ENCODE assay signal across 9 cellular contexts in the genomic region with DNA sequence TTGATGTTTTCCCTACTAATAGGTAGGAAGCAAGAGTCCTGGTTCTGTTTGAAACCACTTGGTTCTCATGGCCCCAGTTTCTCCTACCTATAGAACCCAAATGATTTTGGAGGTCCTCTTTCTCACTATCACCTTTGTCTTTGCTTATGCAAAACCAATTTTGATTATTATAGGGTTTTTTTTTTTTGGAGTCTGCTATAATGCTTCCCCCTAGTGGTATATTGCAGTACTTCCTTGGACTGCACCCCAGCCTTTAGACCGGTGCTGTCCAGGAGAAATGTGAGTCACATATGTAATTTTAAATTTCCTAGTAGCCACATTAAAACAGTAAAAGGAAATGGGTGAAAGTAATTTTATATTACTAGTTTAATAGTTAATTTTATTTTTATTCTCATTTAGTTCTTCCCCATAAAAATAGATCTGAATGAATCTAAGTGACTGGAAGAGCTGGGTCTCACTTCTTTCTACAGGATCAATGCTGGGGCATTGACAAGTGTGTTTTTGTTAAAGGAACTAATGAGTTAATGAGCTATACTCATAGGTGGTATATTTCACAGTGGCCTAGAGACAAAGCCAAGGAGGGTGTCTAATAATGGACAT. TPM values are rescaled to one million over a fixed set of nuclear protein-coding genes. Genes with fewer than 3 reads are reported as not detected.
A peak's percentile ranks its signal among the peaks of the same experiment; 100 is the strongest.
DNase-seq lines count a peak whose midpoint lies in the region; ATAC-seq, FAIRE-seq and TF ChIP-seq lines count a peak whose summit lies in the region.
"Had no signal": no experiment of that assay in that cellular context is flagged by ENCODE, and none has a peak within 500 bp of the region (broad histone marks: within the 10 kb centered on the region; RNA-seq: fewer than 3 reads in every experiment).

No MANE protein-coding gene starts in this region.

- no peak for FAIRE-seq in keratinocyte (lab: Jason Lieb, UNC)

- H3K79me2 ChIP-seq in keratinocyte (ENCODE audit: control insufficient read depth, insufficient read depth, low read length): peaks cover 5% of the 10 kb centered on the region

- H4K20me1 ChIP-seq in keratinocyte (ENCODE audit: control insufficient read depth, extremely low read depth, insufficient read depth, low read length): no peaks in the 10 kb centered on the region

- H3K4me1 ChIP-seq in CD8-positive, alpha-beta memory T cell (ENCODE audit: insufficient read depth, low read length): peaks cover 89% of the 10 kb centered on the region
- H3K4me1 ChIP-seq in keratinocyte (ENCODE audit: control insufficient read depth, extremely low read depth, insufficient read depth, low read length) (peaks cover 36% of the 10 kb centered on the region), thoracic aorta (ENCODE audit: control insufficient read depth in 1 of 2, low read depth in 2 of 2) (peaks cover 9 to 14% of the 10 kb centered on the region in 2 donors)
- H3K4me1 ChIP-seq: SJCRH30 had no signal

- dilution Hi-C loops in keratinocyte (cut with MboI; ENCODE audit: extremely low pct_ligation_motif_present, low sequenced_read_pairs): no loop called here

- TF ChIP-seq CTCF in GM20000 (IDR thresholded peaks at IDR 0.05; ENCODE audit: extremely low read depth, missing control alignments) (peak; percentile 49), astrocyte of the spinal cord (IDR thresholded peaks at IDR 0.05; ENCODE audit: low read depth, low read length) (peak; percentile 81), keratinocyte (optimal IDR thresholded peaks at IDR 0.05 in 1 of 3, IDR thresholded peaks at IDR 0.05 in 1 of 3, conservative IDR thresholded peaks at IDR 0.05 in 1 of 3; ENCODE audit: extremely low read depth in 1 of 3, insufficient read depth in 2 of 3, low read length in 3 of 3) (peak; percentile 54 to 74 (median 55)), thoracic aorta (IDR thresholded peaks at IDR 0.05) (peak; percentile 83)

- H3K9me1 ChIP-seq in keratinocyte (ENCODE audit: control insufficient read depth, extremely low read depth, insufficient read depth, low read length): no peaks in the 10 kb centered on the region

- no peaks in the 10 kb centered on the region for H3K9me3 Mint-ChIP-seq in CD8-positive, alpha-beta memory T cell

- no peak for TF ChIP-seq POLR2A in GM18505 (IDR thresholded peaks at IDR 0.05; ENCODE audit: borderline replicate concordance, extremely low read depth, insufficient read depth, insufficient read length)

- no peaks in the 10 kb centered on the region for H3K27me3 ChIP-seq in CD8-positive, alpha-beta memory T cell (ENCODE audit: insufficient read depth, low read length, poor library complexity, severe bottlenecking)
- H3K27me3 ChIP-seq in keratinocyte (ENCODE audit: control insufficient read depth, extremely low read depth, insufficient read depth, low read length) (no peaks in the 10 kb centered on the region), thoracic aorta (replicated peaks; ENCODE audit: insufficient read depth) (peaks cover 13% of the 10 kb centered on the region)

- ATAC-seq in thoracic aorta (ENCODE audit: insufficient number of reproducible peaks, low FRiP score, low read depth) (peak; percentile 41), GM18873 (IDR thresholded peaks at IDR 0.05; ENCODE audit: low FRiP score, unreplicated experiment) (no peak), GM18505 (IDR thresholded peaks at IDR 0.05; ENCODE audit: unreplicated experiment) (no peak)

- H3K4me1 Mint-ChIP-seq in CD8-positive, alpha-beta memory T cell: peaks cover 83 to 95% (median 90%) of the 10 kb centered on the region in 3 donors

- H3K9ac ChIP-seq in keratinocyte (ENCODE audit: control insufficient read depth, extremely low read depth, insufficient read depth, low read length): no peak overlapping the region

- no peak overlapping the region for H3K27ac ChIP-seq in CD8-positive, alpha-beta memory T cell (ENCODE audit: low read depth, low read length)
- H3K27ac ChIP-seq in keratinocyte (ENCODE audit: control insufficient read depth, insufficient read depth, low read length) (peak overlapping the region; percentile 93), thoracic aorta (no peak overlapping the region)
- H3K27ac ChIP-seq: SJCRH30 had no signal

- H3K36me3 Mint-ChIP-seq in CD8-positive, alpha-beta memory T cell: peaks cover 15 to 89% (median 31%) of the 10 kb centered on the region in 3 donors

- in situ Hi-C loops in astrocyte of the spinal cord (cut with HindIII; ENCODE audit: low sequenced_read_pairs): no loop called here

- peak overlapping the region in 3 of 7 donors; percentile 23 to 72 (median 29) for H3K4me3 Mint-ChIP-seq in CD8-positive, alpha-beta memory T cell

- H3K9me3 ChIP-seq in CD8-positive, alpha-beta memory T cell (ENCODE audit: low read length): no peaks in the 10 kb centered on the region
- H3K9me3 ChIP-seq in keratinocyte (ENCODE audit: control insufficient read depth, low read depth, low read length) (no peaks in the 10 kb centered on the region), thoracic aorta (no peaks in the 10 kb centered on the region)
- H3K9me3 ChIP-seq: SJCRH30 had no signal

- H3K36me3 ChIP-seq in CD8-positive, alpha-beta memory T cell (ENCODE audit: insufficient read depth, low read length): peaks cover 62% of the 10 kb centered on the region
- H3K36me3 ChIP-seq in keratinocyte (ENCODE audit: control insufficient read depth in 2 of 2, extremely low read depth in 1 of 2, insufficient read depth in 2 of 2, low read length in 2 of 2): peaks cover 0 to 6% of the 10 kb centered on the region in 2 experiments
- H3K36me3 ChIP-seq in thoracic aorta: no peaks in the 10 kb centered on the region
- H3K36me3 ChIP-seq: SJCRH30 had no signal

- no peak overlapping the region for H3K4me3 ChIP-seq in CD8-positive, alpha-beta memory T cell (ENCODE audit: low read length)
- H3K4me3 ChIP-seq in astrocyte of the spinal cord (ENCODE audit: low read depth, low read length) (no peak overlapping the region), keratinocyte (ENCODE audit: control insufficient read depth in 2 of 3, extremely low read depth in 1 of 3, insufficient read depth in 2 of 3, low read depth in 1 of 3, low read length in 3 of 3) (no peak overlapping the region), thoracic aorta (no peak overlapping the region)
- H3K4me3 ChIP-seq: SJCRH30 had no signal

- H3K27me3 Mint-ChIP-seq in CD8-positive, alpha-beta memory T cell: peaks cover 0 to 1% of the 10 kb centered on the region in 2 donors

- DNase-seq in CD8-positive, alpha-beta memory T cell: peak in 3 of 5 donors; percentile 21 to 60 (median 42)
- peak; percentile 73 for DNase-seq in GM20000 (ENCODE audit: low spot score)
- peak; percentile 44 to 63 for DNase-seq in NCI-H446 (lab: John Stamatoyannopoulos, UW)
- DNase-seq in astrocyte of the spinal cord (ENCODE audit: low read depth, low spot score): peak; percentile 81
- DNase-seq in keratinocyte (ENCODE audit: low read depth, low spot score): no peak
- DNase-seq in thoracic aorta (ENCODE audit: low spot score): no peak

- POLR2A ChIA-PET in CD8-positive, alpha-beta memory T cell (lab: Charles Lee): interaction anchor here (2.6 kb wide), 1 partner anchor 10 kb away, joined by 25 read pairs; the partner anchor contains the start of gene FCMR

- no peak overlapping the region for H2AFZ ChIP-seq in keratinocyte (ENCODE audit: control insufficient read depth, low read length)

- peak overlapping the region in 6 of 8 donors; percentile 43 to 94 (median 88) for H3K27ac Mint-ChIP-seq in CD8-positive, alpha-beta memory T cell

- peak overlapping the region; percentile 91 for H3K4me2 ChIP-seq in keratinocyte (ENCODE audit: control insufficient read depth, extremely low read depth, insufficient read depth, low read depth, low read length)

- CTCF ChIA-PET in CD8-positive, alpha-beta memory T cell (lab: Charles Lee): interaction anchor here (0.8 to 6.1 kb wide), 25 partner anchors 10 to 276 kb away, joined by 3 to 138 read pairs (median 7); partner anchors contain the start of genes DYRK3, FCMR, IL20 and IL24

RNA-seq across cellular contexts. Expression of gene FCMR, which starts 10.6 kb away (rescaled TPM):
- 10 to 100 TPM; 75.1 to 75.6 TPM for total RNA-seq in CD8-positive, alpha-beta memory T cell
- polyA plus RNA-seq in CD8-positive, alpha-beta memory T cell: 574 TPM
- 1.8 to 8.1 TPM (median 1.8 TPM) in 3 replicates for polyA plus RNA-seq in keratinocyte
- 0.31 TPM for polyA plus RNA-seq in keratinocyte (2011; ENCODE audit: low read depth)
- 3.2 and 4.8 TPM in 2 replicates for polyA plus RNA-seq in keratinocyte (2011; cell fraction: cytosol; rRNA removed)
- 1.5 and 3.1 TPM in 2 replicates for polyA plus RNA-seq in keratinocyte (2011; cell fraction: nucleus; rRNA removed)
- polyA plus RNA-seq in keratinocyte (2012; ENCODE audit: low replicate concordance): 1.7 and 6.8 TPM in 2 replicates
- 3.3 to 10.8 TPM (median 5.8 TPM) in 3 replicates for polyA minus RNA-seq in keratinocyte
- 3.8 TPM for polyA minus RNA-seq in keratinocyte (2011; cell fraction: cytosol; rRNA and poly(A)+ RNA removed)
- 1.0 TPM in 1 of 2 replicates, not detected in the other for polyA minus RNA-seq in keratinocyte (2011; cell fraction: nucleus; rRNA and poly(A)+ RNA removed)
- total RNA-seq in thoracic aorta: 1 to 10 TPM in 1 of 2 donors, not detected in 1; 5.4 TPM
- total RNA-seq: SJCRH30 had no signal

RNA-seq across cellular contexts. Expression of gene IL24, which starts 13.9 kb away (rescaled TPM):
- 1 to 10 TPM; 2.0 to 2.9 TPM for total RNA-seq in CD8-positive, alpha-beta memory T cell
- 22.5 TPM for polyA plus RNA-seq in CD8-positive, alpha-beta memory T cell
- 2.1 to 3.1 TPM (median 2.3 TPM) in 3 replicates for polyA plus RNA-seq in keratinocyte
- 3.3 TPM for polyA plus RNA-seq in keratinocyte (2011; ENCODE audit: low read depth)
- polyA plus RNA-seq in keratinocyte (2011; cell fraction: cytosol; rRNA removed): 1.7 and 2.5 TPM in 2 replicates
- 2.6 and 3.6 TPM in 2 replicates for polyA plus RNA-seq in keratinocyte (2011; cell fraction: nucleus; rRNA removed)
- polyA plus RNA-seq in keratinocyte (2012; ENCODE audit: low replicate concordance): 1.3 and 5.9 TPM in 2 replicates
- 0.67 to 1.5 TPM (median 0.99 TPM) in 3 replicates for polyA minus RNA-seq in keratinocyte
- not detected for polyA minus RNA-seq in keratinocyte (2011; cell fraction: cytosol; rRNA and poly(A)+ RNA removed)
- polyA minus RNA-seq in keratinocyte (2011; cell fraction: nucleus; rRNA and poly(A)+ RNA removed): 0.21 and 1.5 TPM in 2 replicates
- total RNA-seq in thoracic aorta: not detected
- total RNA-seq: SJCRH30 had no signal

RNA-seq across cellular contexts. Expression of gene PIGR, which starts 35.1 kb away (rescaled TPM):
- under 1 TPM; 0.04 to 0.33 TPM for total RNA-seq in CD8-positive, alpha-beta memory T cell
- not detected for polyA plus RNA-seq in CD8-positive, alpha-beta memory T cell
- 0.01 TPM in 1 of 3 replicates, not detected in the others for polyA plus RNA-seq in keratinocyte
- polyA plus RNA-seq in keratinocyte (2011; ENCODE audit: low read depth): not detected
- not detected in 2 replicates for polyA plus RNA-seq in keratinocyte (2011; cell fraction: cytosol; rRNA removed)
- polyA plus RNA-seq in keratinocyte (2011; cell fraction: nucleus; rRNA removed): not detected in 2 replicates
- polyA plus RNA-seq in keratinocyte (2012; ENCODE audit: low replicate concordance): not detected in 2 replicates
- polyA minus RNA-seq in keratinocyte: not detected in 3 replicates
- not detected for polyA minus RNA-seq in keratinocyte (2011; cell fraction: cytosol; rRNA and poly(A)+ RNA removed)
- not detected in 2 replicates for polyA minus RNA-seq in keratinocyte (2011; cell fraction: nucleus; rRNA and poly(A)+ RNA removed)
- 1 to 10 TPM in 1 of 2 donors, not detected in 1; 7.7 TPM for total RNA-seq in thoracic aorta
- total RNA-seq: SJCRH30 had no signal

RNA-seq across cellular contexts. Expression of gene IL20, which starts 45.7 kb away (rescaled TPM):
- not detected for total RNA-seq in CD8-positive, alpha-beta memory T cell
- not detected for polyA plus RNA-seq in CD8-positive, alpha-beta memory T cell
- 0.67 to 5.6 TPM (median 4.7 TPM) in 3 replicates for polyA plus RNA-seq in keratinocyte
- 3.1 TPM for polyA plus RNA-seq in keratinocyte (2011; ENCODE audit: low read depth)
- polyA plus RNA-seq in keratinocyte (2011; cell fraction: cytosol; rRNA removed): 1.2 and 3.1 TPM in 2 replicates
- 8.0 and 9.2 TPM in 2 replicates for polyA plus RNA-seq in keratinocyte (2011; cell fraction: nucleus; rRNA removed)
- 0.45 and 4.9 TPM in 2 replicates for polyA plus RNA-seq in keratinocyte (2012; ENCODE audit: low replicate concordance)
- polyA minus RNA-seq in keratinocyte: 0.36 to 2.4 TPM (median 2.1 TPM) in 3 replicates
- polyA minus RNA-seq in keratinocyte (2011; cell fraction: cytosol; rRNA and poly(A)+ RNA removed): 1.7 TPM
- 2.9 and 3.0 TPM in 2 replicates for polyA minus RNA-seq in keratinocyte (2011; cell fraction: nucleus; rRNA and poly(A)+ RNA removed)
- not detected for total RNA-seq in thoracic aorta
- total RNA-seq: SJCRH30 had no signal

RNA-seq across cellular contexts. Expression of gene FCAMR, which starts 59.1 kb away (rescaled TPM):
- total RNA-seq in CD8-positive, alpha-beta memory T cell: not detected
- polyA plus RNA-seq in CD8-positive, alpha-beta memory T cell: not detected
- not detected in 3 replicates for polyA plus RNA-seq in keratinocyte
- not detected for polyA plus RNA-seq in keratinocyte (2011; ENCODE audit: low read depth)
- polyA plus RNA-seq in keratinocyte (2011; cell fraction: cytosol; rRNA removed): not detected in 2 replicates
- not detected in 2 replicates for polyA plus RNA-seq in keratinocyte (2011; cell fraction: nucleus; rRNA removed)
- not detected in 2 replicates for polyA plus RNA-seq in keratinocyte (2012; ENCODE audit: low replicate concordance)
- polyA minus RNA-seq in keratinocyte: not detected in 3 replicates
- polyA minus RNA-seq in keratinocyte (2011; cell fraction: cytosol; rRNA and poly(A)+ RNA removed): not detected
- not detected in 2 replicates for polyA minus RNA-seq in keratinocyte (2011; cell fraction: nucleus; rRNA and poly(A)+ RNA removed)
- not detected for total RNA-seq in thoracic aorta
- total RNA-seq: SJCRH30 had no signal

Comparison
In these comparisons a context has a peak if more than half of its experiments do, and no peak if none do; other contexts are left out.
1. DNase-seq: peak in CD8-positive, alpha-beta memory T cell (3 of 5), GM20000 (single experiment), NCI-H446 (2 of 2) and astrocyte of the spinal cord (single experiment); none in keratinocyte (single experiment) and thoracic aorta (single experiment).
2. RNA of gene FCMR, which starts 10.6 kb away (total RNA-seq): 75.1 to 75.6 TPM in CD8-positive, alpha-beta memory T cell; 5.4 TPM in thoracic aorta; every median in the first group is over 10 times any median in the second.
3. Peak in every context shown above with its lines, with median percentiles within 50 percentile points of each other: CTCF ChIP-seq.